19 cellular contexts compared by ENCODE assay signal in the genomic region with DNA sequence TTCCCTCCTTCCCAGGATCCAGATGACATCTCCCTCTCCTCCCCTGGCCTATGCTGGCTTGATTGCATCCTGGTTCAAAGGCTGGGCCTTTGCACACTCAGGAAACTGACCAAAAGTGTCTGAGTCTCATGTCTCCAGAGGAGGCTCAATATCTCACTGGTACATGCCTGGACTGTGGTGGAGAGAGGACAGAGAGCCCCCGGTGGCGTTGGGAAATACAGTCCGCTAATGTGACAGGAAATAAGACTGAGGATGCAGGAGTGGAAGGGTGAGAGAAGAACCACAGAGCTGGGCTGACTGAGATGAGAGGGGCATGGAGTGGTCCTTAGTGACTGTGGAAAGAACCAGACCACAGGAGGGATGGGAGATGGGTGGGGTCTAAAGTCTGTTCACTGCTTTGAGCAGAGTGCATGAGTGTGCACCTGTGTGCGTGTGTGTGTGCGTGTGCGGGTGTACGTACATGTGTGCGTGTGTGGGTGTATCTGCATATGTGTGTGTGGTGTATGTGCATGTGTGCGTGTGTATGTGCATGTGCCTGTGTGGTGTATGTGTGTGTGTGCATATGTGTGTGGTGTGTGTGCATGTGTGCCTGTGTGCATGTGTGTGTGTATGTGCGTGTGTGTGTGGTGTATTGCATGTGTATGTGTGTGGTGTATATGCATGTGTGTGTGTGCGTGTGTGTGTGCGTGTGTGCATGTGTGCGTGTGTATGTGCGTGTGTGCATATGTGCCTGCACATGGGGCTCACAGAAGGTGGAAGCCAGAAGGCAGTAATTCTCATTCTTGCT. TPM values are rescaled to one million over a fixed set of nuclear protein-coding genes. Genes with fewer than 3 reads are reported as not detected.
"Had no signal": no experiment of that assay in that cellular context is flagged by ENCODE, and none has a peak within 500 bp of the region (broad histone marks: within the 10 kb centered on the region; RNA-seq: fewer than 3 reads in every experiment).

No MANE protein-coding gene starts in this region.

- H3K9me3 ChIP-seq: gastroesophageal sphincter, psoas muscle, testis had no signal

- H3K4me1 ChIP-seq: gastroesophageal sphincter, psoas muscle, testis had no signal

- H3K4me3 Mint-ChIP-seq: activated CD4-positive, alpha-beta memory T cell treated with anti-CD3 and anti-CD28 coated beads, Interleukin-2, amount 10 ng/mL, durations not matched to agents 7 days and 5 days; activated CD4-positive, alpha-beta T cell treated with anti-CD3 and anti-CD28 coated beads for 36 hours; activated T-cell treated with anti-CD3 and anti-CD28 coated beads, Interleukin-2, amount 50 U/mL, for 72 hours; mesothelial cell of epicardium had no signal

- H3K4me1 Mint-ChIP-seq: activated CD4-positive, alpha-beta memory T cell treated with anti-CD3 and anti-CD28 coated beads, Interleukin-2, amount 10 ng/mL, durations not matched to agents 7 days and 5 days; activated CD4-positive, alpha-beta T cell treated with anti-CD3 and anti-CD28 coated beads for 36 hours; mesothelial cell of epicardium had no signal

- DNase-seq: activated CD4-positive, alpha-beta memory T cell treated with anti-CD3 and anti-CD28 coated beads, Interleukin-2, amount 10 ng/mL, durations not matched to agents 7 days and 5 days; activated CD4-positive, alpha-beta T cell treated with anti-CD3 and anti-CD28 coated beads for 36 hours; activated CD8-positive, alpha-beta memory T cell treated with anti-CD3 and anti-CD28 coated beads, Interleukin-2, amount 50 U/mL, for 4 hours; activated gamma-delta T cell treated with Interleukin-2 at 50 U/mL for 16 hours; activated T-cell treated with anti-CD3 and anti-CD28 coated beads, Interleukin-2, amount 50 U/mL, for 72 hours; effector CD8-positive, alpha-beta T cell; hippocampal formation; kidney glomerular epithelial cell; occipital lobe; psoas muscle; stimulated activated CD4-positive, alpha-beta T cell treated with anti-CD3 and anti-CD28 coated beads, Interleukin-12 subunit alpha, Interleukin-12 subunit beta, amount 100 ng/mL, for 4 hours; stimulated activated naive CD8-positive, alpha-beta T cell treated with anti-CD3 and anti-CD28 coated beads, Interleukin-15, Interleukin-2, amounts not matched to agents 100 U/mL and 50 U/mL, for 24 hours; testis had no signal

- H3K4me3 ChIP-seq: coronary artery, gastroesophageal sphincter, psoas muscle, testis had no signal

- H3K27me3 ChIP-seq: testis had no signal

- ATAC-seq: activated CD4-positive, alpha-beta T cell treated with anti-CD3 and anti-CD28 coated beads for 36 hours; activated T-cell treated with anti-CD3 and anti-CD28 coated beads, Interleukin-2, amount 50 U/mL, for 72 hours; gastroesophageal sphincter; psoas muscle; sciatic nerve; stimulated activated naive CD8-positive, alpha-beta T cell treated with anti-CD3 and anti-CD28 coated beads, Interleukin-15, Interleukin-2, amounts not matched to agents 100 U/mL and 50 U/mL, for 24 hours had no signal

- H3K27ac ChIP-seq: coronary artery, epithelial cell of prostate, gastroesophageal sphincter, psoas muscle, testis, VCaP had no signal

- H3K9me3 Mint-ChIP-seq: activated CD4-positive, alpha-beta memory T cell treated with anti-CD3 and anti-CD28 coated beads, Interleukin-2, amount 10 ng/mL, durations not matched to agents 7 days and 5 days; activated T-cell treated with anti-CD3 and anti-CD28 coated beads, Interleukin-2, amount 50 U/mL, for 72 hours had no signal

- H3K27ac Mint-ChIP-seq: activated CD4-positive, alpha-beta memory T cell treated with anti-CD3 and anti-CD28 coated beads, Interleukin-2, amount 10 ng/mL, durations not matched to agents 7 days and 5 days; activated CD4-positive, alpha-beta T cell treated with anti-CD3 and anti-CD28 coated beads for 36 hours; activated T-cell treated with anti-CD3 and anti-CD28 coated beads, Interleukin-2, amount 50 U/mL, for 72 hours; mesothelial cell of epicardium had no signal

- H3K36me3 ChIP-seq: gastroesophageal sphincter had no signal

RNA-seq across cellular contexts. Expression of a gene that starts 1.9 kb away (rescaled TPM):
- total RNA-seq: activated CD4-positive, alpha-beta memory T cell treated with anti-CD3 and anti-CD28 coated beads, Interleukin-2, amount 10 ng/mL, durations not matched to agents 7 days and 5 days; activated CD4-positive, alpha-beta T cell treated with anti-CD3 and anti-CD28 coated beads for 36 hours; activated T-cell treated with anti-CD3 and anti-CD28 coated beads, Interleukin-2, amount 50 U/mL, for 72 hours; mesothelial cell of epicardium; occipital lobe; sciatic nerve; testis had no signal

RNA-seq across cellular contexts. Expression of a gene that starts 18.3 kb away (rescaled TPM):
- total RNA-seq: activated CD4-positive, alpha-beta memory T cell treated with anti-CD3 and anti-CD28 coated beads, Interleukin-2, amount 10 ng/mL, durations not matched to agents 7 days and 5 days; activated CD4-positive, alpha-beta T cell treated with anti-CD3 and anti-CD28 coated beads for 36 hours; mesothelial cell of epicardium had no signal
